11 cellular contexts compared by ENCODE assay signal in the genomic region with DNA sequence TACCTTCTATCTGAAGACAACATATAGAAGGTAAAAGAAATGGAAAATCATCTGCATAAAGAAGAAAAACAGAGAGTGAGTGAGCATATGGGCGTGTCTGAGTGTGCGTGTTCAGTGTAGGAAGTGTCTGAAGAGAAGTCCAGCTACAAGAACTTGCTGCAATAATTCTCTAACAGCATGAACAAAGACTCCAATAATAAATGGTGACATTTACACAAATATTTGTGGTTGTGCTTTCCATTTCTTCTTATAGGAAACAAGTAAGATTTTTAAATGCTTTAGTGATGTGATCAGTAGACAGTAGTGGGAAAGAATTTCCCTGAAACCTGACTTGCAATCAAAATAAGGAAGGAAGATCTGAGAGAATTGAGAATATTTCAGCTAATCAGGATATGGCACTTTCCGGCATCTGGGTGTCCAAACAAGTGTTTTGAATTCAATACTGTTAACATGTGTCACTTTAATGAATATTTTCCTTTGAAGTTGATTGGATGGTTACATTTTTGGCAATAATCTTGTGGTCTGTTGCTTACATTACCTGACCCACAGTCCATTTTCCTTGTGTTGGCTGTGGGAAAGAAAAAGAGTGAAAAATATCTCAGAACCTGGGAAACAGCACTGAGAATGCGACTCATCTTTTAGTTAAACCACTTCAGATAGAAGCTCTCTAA.
DNase-seq lines count a peak whose midpoint lies in the region; ATAC-seq and TF ChIP-seq lines count a peak whose summit lies in the region.
"Had no signal": no experiment of that assay in that cellular context is flagged by ENCODE, and none has a peak within 500 bp of the region (broad histone marks: within the 10 kb centered on the region; RNA-seq: fewer than 3 reads in every experiment).

No MANE protein-coding gene starts in this region.

- H3K27me3 ChIP-seq in colonic mucosa, result no peaks in the 10 kb centered on the region

- H3K4me1 ChIP-seq in colonic mucosa (no peaks in the 10 kb centered on the region), mesodermal cell (ENCODE audit: control insufficient read depth, insufficient read depth, low read length, poor library complexity, severe bottlenecking) (peaks cover 38% of the 10 kb centered on the region)

- H3K9me3 Mint-ChIP-seq in effector memory CD8-positive, alpha-beta T cell, result peaks cover 0 to 3% of the 10 kb centered on the region in 2 donors
- H3K9me3 Mint-ChIP-seq: activated CD4-positive, alpha-beta memory T cell treated with anti-CD3 and anti-CD28 coated beads, Interleukin-2, amount 10 ng/mL, durations not matched to agents 7 days and 5 days had no signal

- H3K36me3 ChIP-seq in colonic mucosa (no peaks in the 10 kb centered on the region), mesodermal cell (ENCODE audit: control insufficient read depth, insufficient read depth, low read length) (no peaks in the 10 kb centered on the region)

- no peak overlapping the region for H3K4me3 Mint-ChIP-seq in effector memory CD8-positive, alpha-beta T cell
- H3K4me3 Mint-ChIP-seq: activated CD4-positive, alpha-beta memory T cell treated with anti-CD3 and anti-CD28 coated beads, Interleukin-2, amount 10 ng/mL, durations not matched to agents 7 days and 5 days had no signal

- intact Hi-C loops in colonic mucosa (cut with DNase I), result no loop called here

- H3K4me3 ChIP-seq in colonic mucosa, result no peak overlapping the region
- H3K4me3 ChIP-seq in mesodermal cell (ENCODE audit: extremely low read depth, insufficient read depth, low read length, poor library complexity, severe bottlenecking), result no peak overlapping the region

- no peak for ATAC-seq in effector memory CD8-positive, alpha-beta T cell (replicated peaks)

- H3K27ac Mint-ChIP-seq in effector memory CD8-positive, alpha-beta T cell, result no peak overlapping the region
- H3K27ac Mint-ChIP-seq: activated CD4-positive, alpha-beta memory T cell treated with anti-CD3 and anti-CD28 coated beads, Interleukin-2, amount 10 ng/mL, durations not matched to agents 7 days and 5 days had no signal

- WGBS in mesodermal cell (ENCODE audit: insufficient coverage in 2 of 2), 2 experiments, result 92% methylated on average over 2 of the region's 4 CpGs; no CpG with 5 or more reads in 1 of the 2 experiments

- no peaks in the 10 kb centered on the region for H3K9me3 ChIP-seq in colonic mucosa
- H3K9me3 ChIP-seq in mesodermal cell (ENCODE audit: control insufficient read depth, low read length), result peaks cover 3% of the 10 kb centered on the region

- peak; percentile 94 for DNase-seq in A172 (ENCODE audit: low spot score)
- DNase-seq in LoVo (ENCODE audit: low spot score), result peak; percentile 36
- no peak for DNase-seq in colonic mucosa
- DNase-seq in effector memory CD8-positive, alpha-beta T cell, result no peak
- no peak for DNase-seq in NCI-H1417 treated with DMSO at 0.1 percent for 48 hours (lab: John Stamatoyannopoulos, UW)
- no peak for DNase-seq in middle frontal gyrus (ENCODE audit: extremely low spot score, low spot score)
- no peak for DNase-seq in mesenteric fat pad (ENCODE audit: low spot score)
- DNase-seq: activated CD4-positive, alpha-beta memory T cell treated with anti-CD3 and anti-CD28 coated beads, Interleukin-2, amount 10 ng/mL, durations not matched to agents 7 days and 5 days; KG1 had no signal

- H3K27me3 Mint-ChIP-seq in effector memory CD8-positive, alpha-beta T cell, result peaks cover 10 to 18% of the 10 kb centered on the region in 2 donors

- H3K9ac ChIP-seq in colonic mucosa (ENCODE audit: low read depth in 2 of 2, low read length in 2 of 2), result peak overlapping the region in 1 of 2 donors; percentile 9

- peak overlapping the region; percentile 42 for H3K27ac ChIP-seq in colonic mucosa
- H3K27ac ChIP-seq in mesodermal cell (ENCODE audit: low read depth, low read length, severe bottlenecking), result peak overlapping the region; percentile 95
- H3K27ac ChIP-seq: C4-2B had no signal

- H3K4me1 Mint-ChIP-seq in effector memory CD8-positive, alpha-beta T cell (ENCODE audit: low read depth in 2 of 2), result no peaks in the 10 kb centered on the region
- H3K4me1 Mint-ChIP-seq: activated CD4-positive, alpha-beta memory T cell treated with anti-CD3 and anti-CD28 coated beads, Interleukin-2, amount 10 ng/mL, durations not matched to agents 7 days and 5 days had no signal

- no peaks in the 10 kb centered on the region for H3K36me3 Mint-ChIP-seq in effector memory CD8-positive, alpha-beta T cell (ENCODE audit: insufficient read depth)

- no peak for TF ChIP-seq CTCF in colonic mucosa (IDR thresholded peaks at IDR 0.05)

Comparison
In these comparisons a context has a peak if more than half of its experiments do, and no peak if none do; other contexts are left out.
1. DNase-seq: peak in A172 (single experiment) and LoVo (single experiment); none in colonic mucosa (single experiment), effector memory CD8-positive, alpha-beta T cell (0 of 3), NCI-H1417 treated with DMSO at 0.1 percent for 48 hours (single experiment), middle frontal gyrus (single experiment) and mesenteric fat pad (single experiment).